Comparison of ENCODE assay signal across 14 cellular contexts in genomic region chr12:108724890-108725151, GRCh38. TPM values are rescaled to one million over a fixed set of nuclear protein-coding genes. Genes with fewer than 3 reads are reported as not detected.
DNase-seq lines count a peak whose midpoint lies in the region; ATAC-seq and TF ChIP-seq lines count a peak whose summit lies in the region.
"Had no signal": no experiment of that assay in that cellular context is flagged by ENCODE, and none has a peak within 500 bp of the region (broad histone marks: within the 10 kb centered on the region; RNA-seq: fewer than 3 reads in every experiment).

No MANE protein-coding gene starts in this region.

- no peak overlapping the region for H4K12ac ChIP-seq in trophoblast cell (ENCODE audit: low read depth, low read length)

- no peak for TF ChIP-seq CTCF in PC-3 (conservative IDR thresholded peaks at IDR 0.05; ENCODE audit: low read depth, low read length)

- TSS peak; percentile 33 for BruUV-seq in PC-3 (replicated peaks; lab: Mats Ljungman, UMichigan)

- peaks cover 53% of the 10 kb centered on the region for H3K4me1 Mint-ChIP-seq in activated T-cell treated with anti-CD3 and anti-CD28 coated beads, Interleukin-2, amount 50 U/mL, for 72 hours (ENCODE audit: low read depth)

- peak overlapping the region; percentile 41 for H3K4me2 ChIP-seq in BLaER1
- H3K4me2 ChIP-seq in PC-3 (ENCODE audit: low read length) = peak overlapping the region; percentile 71
- H3K4me2 ChIP-seq in trophoblast cell (ENCODE audit: low read length) = no peak overlapping the region

- H3K79me2 ChIP-seq in PC-3 (ENCODE audit: low read length) (peaks cover 100% of the 10 kb centered on the region), trophoblast cell (ENCODE audit: control insufficient read depth, insufficient read depth, low read length, poor library complexity) (peaks cover 24% of the 10 kb centered on the region)

- H3K4me3 Mint-ChIP-seq in activated T-cell treated with anti-CD3 and anti-CD28 coated beads, Interleukin-2, amount 50 U/mL, for 72 hours = peak overlapping the region in 1 of 2 donors; percentile 39

- H3K27ac Mint-ChIP-seq in activated T-cell treated with anti-CD3 and anti-CD28 coated beads, Interleukin-2, amount 50 U/mL, for 72 hours = no peak overlapping the region

- H3K9me3 Mint-ChIP-seq in activated T-cell treated with anti-CD3 and anti-CD28 coated beads, Interleukin-2, amount 50 U/mL, for 72 hours = no peaks in the 10 kb centered on the region

- no peak for ATAC-seq in PC-3
- no peak for ATAC-seq in activated T-cell treated with anti-CD3 and anti-CD28 coated beads, Interleukin-2, amount 50 U/mL, for 72 hours (replicated peaks in 1 of 2)

- H3K4me1 ChIP-seq in BLaER1 (peaks cover 70% of the 10 kb centered on the region), PC-3 (ENCODE audit: insufficient read depth, low read length) (peaks cover 82% of the 10 kb centered on the region), trophoblast cell (ENCODE audit: control insufficient read depth in 1 of 2, insufficient read depth in 2 of 2, low read length in 2 of 2) (peaks cover 11 to 12% of the 10 kb centered on the region in 2 experiments)

- H3K4me3 ChIP-seq in BLaER1 = no peak overlapping the region
- H3K4me3 ChIP-seq in PC-3 (ENCODE audit: low read length) = no peak overlapping the region
- no peak overlapping the region for H3K4me3 ChIP-seq in trophoblast cell (ENCODE audit: low read depth, low read length)
- H3K4me3 ChIP-seq: thyroid gland had no signal

- no peak overlapping the region for H3K23ac ChIP-seq in trophoblast cell (ENCODE audit: low read length)

- no peak overlapping the region for H2BK12ac ChIP-seq in trophoblast cell (ENCODE audit: low read length)

- no peak overlapping the region for H2AFZ ChIP-seq in PC-3 (ENCODE audit: low read length)
- no peak overlapping the region for H2AFZ ChIP-seq in trophoblast cell (ENCODE audit: insufficient read depth, low read length, poor library complexity)

- no peak overlapping the region for H4K8ac ChIP-seq in trophoblast cell (ENCODE audit: low read depth, low read length)

- peaks cover 99% of the 10 kb centered on the region for H4K20me1 ChIP-seq in BLaER1
- H4K20me1 ChIP-seq in PC-3 (ENCODE audit: low read length) = peaks cover 78% of the 10 kb centered on the region

- H3K27ac ChIP-seq in BLaER1 (no peak overlapping the region), PC-3 (ENCODE audit: low read length) (peak overlapping the region; percentile 92), epithelial cell of prostate (peak overlapping the region; percentile 91), trophoblast cell (ENCODE audit: low read depth, low read length) (no peak overlapping the region)
- H3K27ac ChIP-seq: thyroid gland had no signal

- POLR2A ChIA-PET in PC-3 (lab: Charles Lee; ENCODE audit: unreplicated experiment) = no interaction called here

- intact Hi-C loops in PC-3 (cut with micrococcal nuclease) = no loop called here

- no peak overlapping the region for H4K91ac ChIP-seq in trophoblast cell (ENCODE audit: low read depth, low read length)

- DNase-seq in PC-3 (no peak), epithelial cell of prostate (ENCODE audit: low read depth, low spot score) (no peak), trophoblast cell (no peak), NCI-H2171 (lab: John Stamatoyannopoulos, UW) (no peak), NAMALWA (ENCODE audit: low spot score) (no peak), cerebellum (ENCODE audit: low spot score) (no peak)
- DNase-seq in activated T-cell treated with anti-CD3 and anti-CD28 coated beads, Interleukin-2, amount 50 U/mL, for 72 hours = no peak
- DNase-seq: activated effector memory CD4-positive, alpha-beta T cell treated with Interleukin-2 at 50 U/mL for 16 hours; central memory CD4-positive, alpha-beta T cell; left cardiac atrium; NCI-H1092; SHP77; thyroid gland had no signal

- H3K36me3 Mint-ChIP-seq in activated T-cell treated with anti-CD3 and anti-CD28 coated beads, Interleukin-2, amount 50 U/mL, for 72 hours (ENCODE audit: insufficient read depth in 2 of 2) = peaks cover 0 to 2% of the 10 kb centered on the region in 2 donors

- no peak overlapping the region for H3K9ac ChIP-seq in BLaER1
- no peak overlapping the region for H3K9ac ChIP-seq in PC-3 (ENCODE audit: low read length)
- H3K9ac ChIP-seq in trophoblast cell (ENCODE audit: low read length) = no peak overlapping the region

- no peak overlapping the region for H3K18ac ChIP-seq in trophoblast cell (ENCODE audit: low read length)

- CTCF ChIA-PET in PC-3 (lab: Charles Lee) = interaction anchor here (0.6 kb wide), 1 partner anchor 60 kb away, joined by 3 read pairs; no protein-coding TSS in a partner anchor

- no peaks in the 10 kb centered on the region for H3K27me3 Mint-ChIP-seq in activated T-cell treated with anti-CD3 and anti-CD28 coated beads, Interleukin-2, amount 50 U/mL, for 72 hours (ENCODE audit: low read depth)

- H3K4ac ChIP-seq in trophoblast cell (ENCODE audit: low read depth, low read length) = peak overlapping the region; percentile 46

- no peaks in the 10 kb centered on the region for H3K27me3 ChIP-seq in BLaER1
- no peaks in the 10 kb centered on the region for H3K27me3 ChIP-seq in PC-3 (ENCODE audit: low read length)
- H3K27me3 ChIP-seq in trophoblast cell (ENCODE audit: insufficient read depth, low read length) = no peaks in the 10 kb centered on the region
- H3K27me3 ChIP-seq: thyroid gland had no signal

- peaks cover 37% of the 10 kb centered on the region for H3F3A ChIP-seq in PC-3 (ENCODE audit: low read length, unreplicated experiment)

- no peaks in the 10 kb centered on the region for H3K9me3 ChIP-seq in BLaER1
- no peaks in the 10 kb centered on the region for H3K9me3 ChIP-seq in PC-3 (ENCODE audit: low read length)
- no peaks in the 10 kb centered on the region for H3K9me3 ChIP-seq in trophoblast cell (ENCODE audit: insufficient read depth, low read depth, low read length)
- H3K9me3 ChIP-seq: thyroid gland had no signal

- H2BK5ac ChIP-seq in trophoblast cell (ENCODE audit: low read depth, low read length, poor library complexity) = no peak overlapping the region

- H2BK120ac ChIP-seq in trophoblast cell (ENCODE audit: insufficient read depth, low read length, poor library complexity) = no peak overlapping the region

- no peak overlapping the region for H3K14ac ChIP-seq in trophoblast cell (ENCODE audit: low read length)

- H3K36me3 ChIP-seq in BLaER1 (no peaks in the 10 kb centered on the region), PC-3 (ENCODE audit: low read depth, low read length) (peaks cover 9% of the 10 kb centered on the region; the same call in 1 of the 2 replicates), trophoblast cell (ENCODE audit: control insufficient read depth in 1 of 2, insufficient read depth in 2 of 2, low read length in 2 of 2) (no peaks in the 10 kb centered on the region)
- H3K36me3 ChIP-seq: thyroid gland had no signal

- no peaks in the 10 kb centered on the region for H3K9me2 ChIP-seq in PC-3 (replicated peaks; ENCODE audit: low read length)

- H3K79me1 ChIP-seq in trophoblast cell (ENCODE audit: low read length) = peaks cover 2% of the 10 kb centered on the region

- H2AK5ac ChIP-seq in trophoblast cell (ENCODE audit: low read length) = no peak overlapping the region

RNA-seq across cellular contexts. Expression of gene CORO1C, which starts 6.5 kb away (rescaled TPM):
- total RNA-seq in PC-3 (2014; rRNA removed) (159 and 179 TPM in 2 replicates), cerebellum (114 TPM)
- polyA plus RNA-seq in trophoblast cell (2013) = 213 and 229 TPM in 2 replicates
- 10 to 100 TPM; 35.6 to 38.3 TPM for total RNA-seq in activated T-cell treated with anti-CD3 and anti-CD28 coated beads, Interleukin-2, amount 50 U/mL, for 72 hours

Comparison
In these comparisons a context has a peak if more than half of its experiments do, and no peak if none do; other contexts are left out.
1. H3K27ac ChIP-seq: peak in PC-3 (single experiment) and epithelial cell of prostate (single experiment); none in BLaER1 (single experiment) and trophoblast cell (single experiment).